ENCODE assay signal across 1 cellular context in the genomic region with DNA sequence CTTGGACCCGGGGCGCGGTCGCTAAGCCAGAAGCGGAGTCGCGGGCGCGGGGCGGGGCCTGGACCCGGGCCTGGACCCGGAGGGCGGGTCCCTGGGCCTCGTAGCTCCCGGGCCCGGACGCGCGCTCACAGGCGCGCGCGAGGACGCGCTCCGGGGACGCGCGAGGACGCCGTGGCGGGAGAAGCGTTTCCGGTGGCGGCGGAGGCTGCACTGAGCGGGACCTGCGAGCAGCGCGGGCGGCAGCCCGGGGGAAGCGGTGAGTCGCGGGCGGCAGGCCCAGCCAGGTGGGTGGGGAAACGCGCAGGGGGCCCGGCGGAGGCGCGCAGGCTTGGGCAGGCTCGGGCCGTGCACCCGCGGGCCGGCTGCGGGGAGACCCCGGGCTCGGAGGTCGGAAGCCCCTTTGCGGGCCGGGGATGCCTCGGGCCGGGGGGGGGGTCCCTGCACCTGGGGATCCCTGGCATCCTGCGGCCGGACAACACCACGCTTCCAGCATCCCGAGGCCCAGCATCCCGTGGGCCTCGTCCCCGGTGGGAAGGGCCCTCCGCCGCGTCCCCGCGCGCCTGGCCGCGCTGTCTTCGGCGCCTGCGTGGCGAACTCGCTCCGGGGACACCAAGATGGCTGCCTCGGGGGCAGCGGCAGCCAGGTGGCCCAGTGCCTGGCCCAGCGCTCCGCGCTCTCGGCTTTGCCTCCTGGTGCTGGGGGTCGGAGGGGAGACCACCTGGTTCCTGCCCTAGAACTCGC.
TF ChIP-seq lines count a peak whose summit lies in the region.

A gene with protein sequence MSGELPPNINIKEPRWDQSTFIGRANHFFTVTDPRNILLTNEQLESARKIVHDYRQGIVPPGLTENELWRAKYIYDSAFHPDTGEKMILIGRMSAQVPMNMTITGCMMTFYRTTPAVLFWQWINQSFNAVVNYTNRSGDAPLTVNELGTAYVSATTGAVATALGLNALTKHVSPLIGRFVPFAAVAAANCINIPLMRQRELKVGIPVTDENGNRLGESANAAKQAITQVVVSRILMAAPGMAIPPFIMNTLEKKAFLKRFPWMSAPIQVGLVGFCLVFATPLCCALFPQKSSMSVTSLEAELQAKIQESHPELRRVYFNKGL (plus strand): TSS at position 177 of the 741 bp plus-strand sequence. CDS start 13,544 bp downstream, outside the sequence.

TF ChIP-seq in WTC11, 78 proteins besides CTCF, POLR2A, EP300 and RAD21 (continued from another document and continues in another):
- TF ChIP-seq, protein P1, sequence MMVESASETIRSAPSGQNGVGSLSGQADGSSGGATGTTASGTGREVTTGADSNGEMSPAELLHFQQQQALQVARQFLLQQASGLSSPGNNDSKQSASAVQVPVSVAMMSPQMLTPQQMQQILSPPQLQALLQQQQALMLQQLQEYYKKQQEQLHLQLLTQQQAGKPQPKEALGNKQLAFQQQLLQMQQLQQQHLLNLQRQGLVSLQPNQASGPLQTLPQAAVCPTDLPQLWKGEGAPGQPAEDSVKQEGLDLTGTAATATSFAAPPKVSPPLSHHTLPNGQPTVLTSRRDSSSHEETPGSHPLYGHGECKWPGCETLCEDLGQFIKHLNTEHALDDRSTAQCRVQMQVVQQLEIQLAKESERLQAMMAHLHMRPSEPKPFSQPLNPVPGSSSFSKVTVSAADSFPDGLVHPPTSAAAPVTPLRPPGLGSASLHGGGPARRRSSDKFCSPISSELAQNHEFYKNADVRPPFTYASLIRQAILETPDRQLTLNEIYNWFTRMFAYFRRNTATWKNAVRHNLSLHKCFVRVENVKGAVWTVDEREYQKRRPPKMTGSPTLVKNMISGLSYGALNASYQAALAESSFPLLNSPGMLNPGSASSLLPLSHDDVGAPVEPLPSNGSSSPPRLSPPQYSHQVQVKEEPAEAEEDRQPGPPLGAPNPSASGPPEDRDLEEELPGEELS (CRISPR knock-in tag; IDR thresholded peaks at IDR 0.05) = peak; percentile 25; the same call in 1 of the 2 replicates
- TF ChIP-seq, protein P2, sequence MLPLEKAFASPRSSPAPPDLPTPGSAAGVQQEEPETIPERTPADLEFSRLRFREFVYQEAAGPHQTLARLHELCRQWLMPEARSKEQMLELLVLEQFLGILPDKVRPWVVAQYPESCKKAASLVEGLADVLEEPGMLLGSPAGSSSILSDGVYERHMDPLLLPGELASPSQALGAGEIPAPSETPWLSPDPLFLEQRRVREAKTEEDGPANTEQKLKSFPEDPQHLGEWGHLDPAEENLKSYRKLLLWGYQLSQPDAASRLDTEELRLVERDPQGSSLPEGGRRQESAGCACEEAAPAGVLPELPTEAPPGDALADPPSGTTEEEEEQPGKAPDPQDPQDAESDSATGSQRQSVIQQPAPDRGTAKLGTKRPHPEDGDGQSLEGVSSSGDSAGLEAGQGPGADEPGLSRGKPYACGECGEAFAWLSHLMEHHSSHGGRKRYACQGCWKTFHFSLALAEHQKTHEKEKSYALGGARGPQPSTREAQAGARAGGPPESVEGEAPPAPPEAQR (CRISPR knock-in tag; IDR thresholded peaks at IDR 0.05) = 0 out of 2 replicates have a peak, but pooled peaks have one; percentile 30
- TF ChIP-seq, protein P3, sequence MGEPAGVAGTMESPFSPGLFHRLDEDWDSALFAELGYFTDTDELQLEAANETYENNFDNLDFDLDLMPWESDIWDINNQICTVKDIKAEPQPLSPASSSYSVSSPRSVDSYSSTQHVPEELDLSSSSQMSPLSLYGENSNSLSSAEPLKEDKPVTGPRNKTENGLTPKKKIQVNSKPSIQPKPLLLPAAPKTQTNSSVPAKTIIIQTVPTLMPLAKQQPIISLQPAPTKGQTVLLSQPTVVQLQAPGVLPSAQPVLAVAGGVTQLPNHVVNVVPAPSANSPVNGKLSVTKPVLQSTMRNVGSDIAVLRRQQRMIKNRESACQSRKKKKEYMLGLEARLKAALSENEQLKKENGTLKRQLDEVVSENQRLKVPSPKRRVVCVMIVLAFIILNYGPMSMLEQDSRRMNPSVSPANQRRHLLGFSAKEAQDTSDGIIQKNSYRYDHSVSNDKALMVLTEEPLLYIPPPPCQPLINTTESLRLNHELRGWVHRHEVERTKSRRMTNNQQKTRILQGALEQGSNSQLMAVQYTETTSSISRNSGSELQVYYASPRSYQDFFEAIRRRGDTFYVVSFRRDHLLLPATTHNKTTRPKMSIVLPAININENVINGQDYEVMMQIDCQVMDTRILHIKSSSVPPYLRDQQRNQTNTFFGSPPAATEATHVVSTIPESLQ (CRISPR knock-in tag; IDR thresholded peaks at IDR 0.05) = no peak
- TF ChIP-seq HMGA2 (CRISPR knock-in tag; IDR thresholded peaks at IDR 0.05) (no peak), MXD4 (CRISPR knock-in tag; IDR thresholded peaks at IDR 0.05; ENCODE audit: borderline replicate concordance) (no peak), ZNF396 (CRISPR knock-in tag; IDR thresholded peaks at IDR 0.05; ENCODE audit: borderline replicate concordance) (no peak), RELA (CRISPR knock-in tag; IDR thresholded peaks at IDR 0.05; ENCODE audit: borderline replicate concordance) (no peak), NR2C2 (CRISPR knock-in tag; IDR thresholded peaks at IDR 0.05) (no peak), ZNF416 (CRISPR knock-in tag; IDR thresholded peaks at IDR 0.05) (no peak), ZBTB21 (CRISPR knock-in tag; IDR thresholded peaks at IDR 0.05; ENCODE audit: borderline replicate concordance) (no peak), NFATC4 (CRISPR knock-in tag; IDR thresholded peaks at IDR 0.05) (no peak), CREM (CRISPR knock-in tag; IDR thresholded peaks at IDR 0.05) (peak; percentile 26; the same call in 1 of the 2 replicates), RORB (CRISPR knock-in tag; IDR thresholded peaks at IDR 0.05) (no peak), ZNF263 (CRISPR knock-in tag; IDR thresholded peaks at IDR 0.05; ENCODE audit: low read depth) (no peak), FOXK1 (CRISPR knock-in tag; IDR thresholded peaks at IDR 0.05) (peak; percentile 67; the same call in 1 of the 2 replicates), FOXJ3 (CRISPR knock-in tag; IDR thresholded peaks at IDR 0.05; ENCODE audit: borderline replicate concordance) (no peak), ZNF317 (CRISPR knock-in tag; IDR thresholded peaks at IDR 0.05; ENCODE audit: borderline replicate concordance, low read depth) (0 out of 2 replicates have a peak, but pooled peaks have one; percentile 9), NFYB (CRISPR knock-in tag; conservative IDR thresholded peaks at IDR 0.05; ENCODE audit: low read depth) (no peak)
- TF ChIP-seq, protein P4, sequence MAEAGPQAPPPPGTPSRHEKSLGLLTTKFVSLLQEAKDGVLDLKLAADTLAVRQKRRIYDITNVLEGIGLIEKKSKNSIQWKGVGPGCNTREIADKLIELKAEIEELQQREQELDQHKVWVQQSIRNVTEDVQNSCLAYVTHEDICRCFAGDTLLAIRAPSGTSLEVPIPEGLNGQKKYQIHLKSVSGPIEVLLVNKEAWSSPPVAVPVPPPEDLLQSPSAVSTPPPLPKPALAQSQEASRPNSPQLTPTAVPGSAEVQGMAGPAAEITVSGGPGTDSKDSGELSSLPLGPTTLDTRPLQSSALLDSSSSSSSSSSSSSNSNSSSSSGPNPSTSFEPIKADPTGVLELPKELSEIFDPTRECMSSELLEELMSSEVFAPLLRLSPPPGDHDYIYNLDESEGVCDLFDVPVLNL (CRISPR knock-in tag; IDR thresholded peaks at IDR 0.05; ENCODE audit: borderline replicate concordance, low read depth) = peak; percentile 76; the same call in 1 of the 2 replicates
- TF ChIP-seq, protein P5, sequence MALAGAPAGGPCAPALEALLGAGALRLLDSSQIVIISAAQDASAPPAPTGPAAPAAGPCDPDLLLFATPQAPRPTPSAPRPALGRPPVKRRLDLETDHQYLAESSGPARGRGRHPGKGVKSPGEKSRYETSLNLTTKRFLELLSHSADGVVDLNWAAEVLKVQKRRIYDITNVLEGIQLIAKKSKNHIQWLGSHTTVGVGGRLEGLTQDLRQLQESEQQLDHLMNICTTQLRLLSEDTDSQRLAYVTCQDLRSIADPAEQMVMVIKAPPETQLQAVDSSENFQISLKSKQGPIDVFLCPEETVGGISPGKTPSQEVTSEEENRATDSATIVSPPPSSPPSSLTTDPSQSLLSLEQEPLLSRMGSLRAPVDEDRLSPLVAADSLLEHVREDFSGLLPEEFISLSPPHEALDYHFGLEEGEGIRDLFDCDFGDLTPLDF (CRISPR knock-in tag; IDR thresholded peaks at IDR 0.05) = no peak
- TF ChIP-seq, protein P6, sequence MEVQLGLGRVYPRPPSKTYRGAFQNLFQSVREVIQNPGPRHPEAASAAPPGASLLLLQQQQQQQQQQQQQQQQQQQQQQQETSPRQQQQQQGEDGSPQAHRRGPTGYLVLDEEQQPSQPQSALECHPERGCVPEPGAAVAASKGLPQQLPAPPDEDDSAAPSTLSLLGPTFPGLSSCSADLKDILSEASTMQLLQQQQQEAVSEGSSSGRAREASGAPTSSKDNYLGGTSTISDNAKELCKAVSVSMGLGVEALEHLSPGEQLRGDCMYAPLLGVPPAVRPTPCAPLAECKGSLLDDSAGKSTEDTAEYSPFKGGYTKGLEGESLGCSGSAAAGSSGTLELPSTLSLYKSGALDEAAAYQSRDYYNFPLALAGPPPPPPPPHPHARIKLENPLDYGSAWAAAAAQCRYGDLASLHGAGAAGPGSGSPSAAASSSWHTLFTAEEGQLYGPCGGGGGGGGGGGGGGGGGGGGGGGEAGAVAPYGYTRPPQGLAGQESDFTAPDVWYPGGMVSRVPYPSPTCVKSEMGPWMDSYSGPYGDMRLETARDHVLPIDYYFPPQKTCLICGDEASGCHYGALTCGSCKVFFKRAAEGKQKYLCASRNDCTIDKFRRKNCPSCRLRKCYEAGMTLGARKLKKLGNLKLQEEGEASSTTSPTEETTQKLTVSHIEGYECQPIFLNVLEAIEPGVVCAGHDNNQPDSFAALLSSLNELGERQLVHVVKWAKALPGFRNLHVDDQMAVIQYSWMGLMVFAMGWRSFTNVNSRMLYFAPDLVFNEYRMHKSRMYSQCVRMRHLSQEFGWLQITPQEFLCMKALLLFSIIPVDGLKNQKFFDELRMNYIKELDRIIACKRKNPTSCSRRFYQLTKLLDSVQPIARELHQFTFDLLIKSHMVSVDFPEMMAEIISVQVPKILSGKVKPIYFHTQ (CRISPR knock-in tag; IDR thresholded peaks at IDR 0.05) = no peak
- TF ChIP-seq, protein P7, sequence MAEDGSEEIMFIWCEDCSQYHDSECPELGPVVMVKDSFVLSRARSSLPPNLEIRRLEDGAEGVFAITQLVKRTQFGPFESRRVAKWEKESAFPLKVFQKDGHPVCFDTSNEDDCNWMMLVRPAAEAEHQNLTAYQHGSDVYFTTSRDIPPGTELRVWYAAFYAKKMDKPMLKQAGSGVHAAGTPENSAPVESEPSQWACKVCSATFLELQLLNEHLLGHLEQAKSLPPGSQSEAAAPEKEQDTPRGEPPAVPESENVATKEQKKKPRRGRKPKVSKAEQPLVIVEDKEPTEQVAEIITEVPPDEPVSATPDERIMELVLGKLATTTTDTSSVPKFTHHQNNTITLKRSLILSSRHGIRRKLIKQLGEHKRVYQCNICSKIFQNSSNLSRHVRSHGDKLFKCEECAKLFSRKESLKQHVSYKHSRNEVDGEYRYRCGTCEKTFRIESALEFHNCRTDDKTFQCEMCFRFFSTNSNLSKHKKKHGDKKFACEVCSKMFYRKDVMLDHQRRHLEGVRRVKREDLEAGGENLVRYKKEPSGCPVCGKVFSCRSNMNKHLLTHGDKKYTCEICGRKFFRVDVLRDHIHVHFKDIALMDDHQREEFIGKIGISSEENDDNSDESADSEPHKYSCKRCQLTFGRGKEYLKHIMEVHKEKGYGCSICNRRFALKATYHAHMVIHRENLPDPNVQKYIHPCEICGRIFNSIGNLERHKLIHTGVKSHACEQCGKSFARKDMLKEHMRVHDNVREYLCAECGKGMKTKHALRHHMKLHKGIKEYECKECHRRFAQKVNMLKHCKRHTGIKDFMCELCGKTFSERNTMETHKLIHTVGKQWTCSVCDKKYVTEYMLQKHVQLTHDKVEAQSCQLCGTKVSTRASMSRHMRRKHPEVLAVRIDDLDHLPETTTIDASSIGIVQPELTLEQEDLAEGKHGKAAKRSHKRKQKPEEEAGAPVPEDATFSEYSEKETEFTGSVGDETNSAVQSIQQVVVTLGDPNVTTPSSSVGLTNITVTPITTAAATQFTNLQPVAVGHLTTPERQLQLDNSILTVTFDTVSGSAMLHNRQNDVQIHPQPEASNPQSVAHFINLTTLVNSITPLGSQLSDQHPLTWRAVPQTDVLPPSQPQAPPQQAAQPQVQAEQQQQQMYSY (CRISPR knock-in tag; IDR thresholded peaks at IDR 0.05) = no peak
- TF ChIP-seq, protein P8, sequence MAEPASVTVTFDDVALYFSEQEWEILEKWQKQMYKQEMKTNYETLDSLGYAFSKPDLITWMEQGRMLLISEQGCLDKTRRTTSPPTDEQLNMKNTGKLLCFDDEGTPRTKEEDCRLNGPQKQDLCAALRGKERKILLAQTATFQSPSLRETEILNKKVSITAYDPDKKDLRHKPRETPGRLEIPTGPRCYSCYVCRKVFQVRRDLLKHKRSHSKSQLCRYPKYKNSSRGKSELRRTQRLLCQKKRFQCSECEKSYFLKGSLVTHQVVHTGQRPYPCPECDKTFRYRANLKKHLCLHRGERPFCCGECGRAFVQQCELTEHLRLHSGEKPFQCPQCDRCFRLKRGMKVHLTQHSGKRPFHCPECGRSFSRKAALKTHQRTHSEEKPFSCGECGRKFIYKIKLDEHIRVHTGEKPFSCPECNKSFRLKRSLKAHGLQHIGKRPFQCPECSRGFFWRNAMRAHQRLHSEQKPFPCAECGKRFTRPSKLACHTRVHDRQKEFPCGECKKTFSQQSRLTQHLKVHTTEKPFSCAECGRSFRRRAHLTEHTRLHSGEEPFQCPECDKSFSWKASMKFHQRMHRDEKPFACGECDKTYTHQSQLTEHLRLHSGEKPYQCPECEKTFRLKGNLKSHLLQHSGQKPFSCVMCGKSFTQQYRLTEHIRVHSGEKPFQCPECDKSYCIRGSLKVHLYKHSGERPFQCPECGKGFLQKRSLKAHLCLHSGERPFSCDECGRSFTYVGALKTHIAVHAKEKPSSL (CRISPR knock-in tag; conservative IDR thresholded peaks at IDR 0.05) = no peak
- TF ChIP-seq, protein P9, sequence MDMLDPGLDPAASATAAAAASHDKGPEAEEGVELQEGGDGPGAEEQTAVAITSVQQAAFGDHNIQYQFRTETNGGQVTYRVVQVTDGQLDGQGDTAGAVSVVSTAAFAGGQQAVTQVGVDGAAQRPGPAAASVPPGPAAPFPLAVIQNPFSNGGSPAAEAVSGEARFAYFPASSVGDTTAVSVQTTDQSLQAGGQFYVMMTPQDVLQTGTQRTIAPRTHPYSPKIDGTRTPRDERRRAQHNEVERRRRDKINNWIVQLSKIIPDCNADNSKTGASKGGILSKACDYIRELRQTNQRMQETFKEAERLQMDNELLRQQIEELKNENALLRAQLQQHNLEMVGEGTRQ (CRISPR knock-in tag; IDR thresholded peaks at IDR 0.05) = no peak
- TF ChIP-seq, protein P10, sequence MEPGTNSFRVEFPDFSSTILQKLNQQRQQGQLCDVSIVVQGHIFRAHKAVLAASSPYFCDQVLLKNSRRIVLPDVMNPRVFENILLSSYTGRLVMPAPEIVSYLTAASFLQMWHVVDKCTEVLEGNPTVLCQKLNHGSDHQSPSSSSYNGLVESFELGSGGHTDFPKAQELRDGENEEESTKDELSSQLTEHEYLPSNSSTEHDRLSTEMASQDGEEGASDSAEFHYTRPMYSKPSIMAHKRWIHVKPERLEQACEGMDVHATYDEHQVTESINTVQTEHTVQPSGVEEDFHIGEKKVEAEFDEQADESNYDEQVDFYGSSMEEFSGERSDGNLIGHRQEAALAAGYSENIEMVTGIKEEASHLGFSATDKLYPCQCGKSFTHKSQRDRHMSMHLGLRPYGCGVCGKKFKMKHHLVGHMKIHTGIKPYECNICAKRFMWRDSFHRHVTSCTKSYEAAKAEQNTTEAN (CRISPR knock-in tag; IDR thresholded peaks at IDR 0.05) = 0 out of 2 replicates have a peak, but pooled peaks have one; percentile 57
- TF ChIP-seq, protein P11, sequence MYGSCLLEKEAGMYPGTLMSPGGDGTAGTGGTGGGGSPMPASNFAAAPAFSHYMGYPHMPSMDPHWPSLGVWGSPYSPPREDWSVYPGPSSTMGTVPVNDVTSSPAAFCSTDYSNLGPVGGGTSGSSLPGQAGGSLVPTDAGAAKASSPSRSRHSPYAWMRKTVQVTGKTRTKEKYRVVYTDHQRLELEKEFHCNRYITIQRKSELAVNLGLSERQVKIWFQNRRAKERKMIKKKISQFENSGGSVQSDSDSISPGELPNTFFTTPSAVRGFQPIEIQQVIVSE (CRISPR knock-in tag; IDR thresholded peaks at IDR 0.05; ENCODE audit: borderline replicate concordance) = no peak
